In genomic region chr3:29429055-29429454, GRCh38 we compare ENCODE assay signal across 23 cellular contexts.
"Had no signal": no experiment of that assay in that cellular context is flagged by ENCODE, and none has a peak within 500 bp of the region (broad histone marks: within the 10 kb centered on the region; RNA-seq: fewer than 3 reads in every experiment).

No MANE protein-coding gene starts in this region.

- H3K27ac Mint-ChIP-seq: effector memory CD8-positive, alpha-beta T cell; naive B cell; stimulated activated naive CD8-positive, alpha-beta T cell treated with anti-CD3 and anti-CD28 coated beads, Interleukin-15, amount 100 ng/mL, for 72 hours; type B pancreatic cell had no signal

- H3K36me3 ChIP-seq: adrenal gland, breast epithelium, colonic mucosa, heart left ventricle, suprapubic skin, vagina had no signal

- H3K4me1 ChIP-seq: colonic mucosa had no signal

- H3K27me3 Mint-ChIP-seq: effector memory CD8-positive, alpha-beta T cell; naive B cell; stimulated activated naive CD8-positive, alpha-beta T cell treated with anti-CD3 and anti-CD28 coated beads, Interleukin-15, amount 100 ng/mL, for 72 hours; type B pancreatic cell had no signal

- H3K4me3 ChIP-seq: adrenal gland, breast epithelium, colonic mucosa, dorsolateral prefrontal cortex, heart left ventricle, suprapubic skin, vagina had no signal

- H3K9me3 ChIP-seq: adrenal gland, breast epithelium, colonic mucosa, heart left ventricle, suprapubic skin, vagina had no signal

- H3K27me3 ChIP-seq: adrenal gland, breast epithelium, colonic mucosa, heart left ventricle, suprapubic skin, vagina had no signal

- H3K9me3 Mint-ChIP-seq: activated naive CD4-positive, alpha-beta T cell treated with anti-CD3 and anti-CD28 coated beads, Interleukin-2, amount 50 U/mL, for 72 hours; naive B cell; neural crest cell; stimulated activated naive CD8-positive, alpha-beta T cell treated with anti-CD3 and anti-CD28 coated beads, Interleukin-15, amount 100 ng/mL, for 72 hours; type B pancreatic cell; WTC11 had no signal

- H3K4me1 Mint-ChIP-seq: naive B cell; stimulated activated naive CD8-positive, alpha-beta T cell treated with anti-CD3 and anti-CD28 coated beads, Interleukin-15, amount 100 ng/mL, for 72 hours had no signal

- H3K36me3 Mint-ChIP-seq: activated naive CD4-positive, alpha-beta T cell treated with anti-CD3 and anti-CD28 coated beads, Interleukin-2, amount 50 U/mL, for 72 hours; naive B cell; WTC11 had no signal

- H3K27ac ChIP-seq: colonic mucosa, heart left ventricle, suprapubic skin, vagina had no signal

- DNase-seq: activated T-cell treated with anti-CD3 and anti-CD28 coated beads, Interleukin-2, amount 50 U/mL, for 1 hour; adrenal gland; colonic mucosa; dorsolateral prefrontal cortex; effector memory CD8-positive, alpha-beta T cell; heart left ventricle; islet precursor cell; left cardiac atrium; mesendoderm; naive B cell; occipital lobe; retina; stimulated activated CD4-positive, alpha-beta T cell treated with anti-CD3 and anti-CD28 coated beads, Interleukin-12 subunit alpha, Interleukin-12 subunit beta, amount 100 ng/mL, for 4 hours; stimulated activated CD4-positive, alpha-beta T cell treated with anti-CD3 and anti-CD28 coated beads, Interleukin-4, amount 100 ng/mL, for 4 hours; stimulated activated naive CD8-positive, alpha-beta T cell treated with anti-CD3 and anti-CD28 coated beads, Interleukin-15, amount 100 ng/mL, for 72 hours; T1000 had no signal

- ATAC-seq: activated naive CD4-positive, alpha-beta T cell treated with anti-CD3 and anti-CD28 coated beads, Interleukin-2, amount 50 U/mL, for 72 hours; effector memory CD8-positive, alpha-beta T cell; heart left ventricle; left cardiac atrium; stimulated activated naive CD8-positive, alpha-beta T cell treated with anti-CD3 and anti-CD28 coated beads, Interleukin-15, amount 100 ng/mL, for 72 hours; WTC11 had no signal

- H3K4me3 Mint-ChIP-seq: effector memory CD8-positive, alpha-beta T cell; naive B cell; stimulated activated naive CD8-positive, alpha-beta T cell treated with anti-CD3 and anti-CD28 coated beads, Interleukin-15, amount 100 ng/mL, for 72 hours; WTC11 had no signal
